Comparison of ENCODE assay signal across 10 cellular contexts in the genomic region with DNA sequence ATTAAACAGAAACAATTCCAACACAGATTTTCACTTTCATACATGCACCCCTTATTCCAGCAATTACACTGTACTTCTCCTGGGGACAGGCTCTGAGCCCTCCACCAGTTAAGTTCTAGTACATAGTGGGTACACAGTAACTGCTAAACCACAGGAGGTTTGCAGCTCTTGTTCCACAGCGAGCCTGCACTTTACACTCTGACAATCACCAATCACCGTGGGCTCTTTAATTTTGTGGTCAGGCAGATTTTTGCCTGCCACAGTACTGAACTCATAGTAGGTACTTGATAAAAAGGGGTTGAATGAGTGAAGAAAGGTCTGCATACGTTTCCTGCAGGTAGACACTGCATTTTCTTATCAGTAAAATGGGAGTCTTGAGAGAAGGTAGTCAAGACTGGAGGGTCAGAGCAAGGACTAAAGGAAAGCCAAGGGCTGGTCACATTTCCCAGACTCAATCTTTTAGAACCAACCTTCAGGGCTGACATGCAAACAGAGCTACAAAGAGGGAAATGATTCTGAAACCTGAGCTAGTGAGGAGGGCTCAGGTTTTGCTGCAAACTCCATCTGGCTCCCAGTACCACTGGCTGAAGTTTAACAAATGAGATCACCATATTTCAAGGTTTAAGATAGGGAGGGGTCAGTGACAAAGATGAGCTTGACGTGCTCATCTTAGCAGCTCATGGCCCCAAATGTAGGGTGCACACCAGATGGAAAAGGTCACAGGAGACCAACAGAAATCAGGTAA.
A peak's percentile ranks its signal among the peaks of the same experiment; 100 is the strongest.
DNase-seq lines count a peak whose midpoint lies in the region; ATAC-seq and TF ChIP-seq lines count a peak whose summit lies in the region.
"Had no signal": no experiment of that assay in that cellular context is flagged by ENCODE, and none has a peak within 500 bp of the region (broad histone marks: within the 10 kb centered on the region; RNA-seq: fewer than 3 reads in every experiment).

No MANE protein-coding gene starts in this region.

- no peaks in the 10 kb centered on the region for H3K36me3 Mint-ChIP-seq in nephron progenitor cell (ENCODE audit: low read depth)
- peaks cover 2% of the 10 kb centered on the region for H3K36me3 Mint-ChIP-seq in T-helper 17 cell (ENCODE audit: low read depth)

- H3K27ac Mint-ChIP-seq in nephron progenitor cell (peak overlapping the region; percentile 56), T-helper 17 cell (no peak overlapping the region)
- H3K27ac Mint-ChIP-seq: activated naive CD4-positive, alpha-beta T cell treated with anti-CD3 and anti-CD28 coated beads, Interleukin-2, amount 50 U/mL, for 24 hours had no signal

- no peaks in the 10 kb centered on the region for H3K27me3 ChIP-seq in H7 (ENCODE audit: control insufficient read depth, insufficient read depth, low read length)

- H3K4me3 Mint-ChIP-seq in nephron progenitor cell (no peak overlapping the region), T-helper 17 cell (no peak overlapping the region)
- H3K4me3 Mint-ChIP-seq: activated naive CD4-positive, alpha-beta T cell treated with anti-CD3 and anti-CD28 coated beads, Interleukin-2, amount 50 U/mL, for 24 hours had no signal

- H3K36me3 ChIP-seq in H7 (replicated peaks; ENCODE audit: control insufficient read depth, insufficient read depth, low read length): no peaks in the 10 kb centered on the region

- no peak for TF ChIP-seq CTCF in nephron progenitor cell (IDR thresholded peaks at IDR 0.05)

- no peak overlapping the region for H3K4me3 ChIP-seq in H7 (ENCODE audit: insufficient read depth, low read depth, low read length)

- H3K4me1 Mint-ChIP-seq in nephron progenitor cell (peaks cover 20% of the 10 kb centered on the region), T-helper 17 cell (peaks cover 8% of the 10 kb centered on the region)
- H3K4me1 Mint-ChIP-seq: activated naive CD4-positive, alpha-beta T cell treated with anti-CD3 and anti-CD28 coated beads, Interleukin-2, amount 50 U/mL, for 24 hours had no signal

- DNase-seq in H7: peak; percentile 33
- DNase-seq in nephron progenitor cell: no peak
- DNase-seq in T-helper 17 cell: no peak
- no peak for DNase-seq in NCI-H345 (lab: John Stamatoyannopoulos, UW)
- no peak for DNase-seq in NCI-H446 treated with DMSO at 0.1 percent for 48 hours (lab: John Stamatoyannopoulos, UW)
- DNase-seq: DND-41, MM.1S had no signal

- no peaks in the 10 kb centered on the region for H3K27me3 Mint-ChIP-seq in nephron progenitor cell (ENCODE audit: low read depth, poor library complexity)
- H3K27me3 Mint-ChIP-seq in T-helper 17 cell: no peaks in the 10 kb centered on the region
- H3K27me3 Mint-ChIP-seq: activated naive CD4-positive, alpha-beta T cell treated with anti-CD3 and anti-CD28 coated beads, Interleukin-2, amount 50 U/mL, for 24 hours had no signal

- ATAC-seq in GM19043 (IDR thresholded peaks at IDR 0.05; ENCODE audit: low read depth, unreplicated experiment) (peak; percentile 78), HG03469 (IDR thresholded peaks at IDR 0.05; ENCODE audit: unreplicated experiment) (peak; percentile 52), T-helper 17 cell (no peak)

- H3K9me3 Mint-ChIP-seq in nephron progenitor cell: no peaks in the 10 kb centered on the region
- H3K9me3 Mint-ChIP-seq: activated naive CD4-positive, alpha-beta T cell treated with anti-CD3 and anti-CD28 coated beads, Interleukin-2, amount 50 U/mL, for 24 hours had no signal

- no peaks in the 10 kb centered on the region for H3K9me3 ChIP-seq in T-helper 17 cell (ENCODE audit: control insufficient read depth, low read length, poor library complexity, severe bottlenecking)
